In genomic region chr20:50233325-50234212, GRCh38 we compare ENCODE assay signal across 16 cellular contexts.
"Had no signal": no experiment of that assay in that cellular context is flagged by ENCODE, and none has a peak within 500 bp of the region (broad histone marks: within the 10 kb centered on the region; RNA-seq: fewer than 3 reads in every experiment).

No MANE protein-coding gene starts in this region.

- H3K9me3 ChIP-seq: adrenal gland, gastroesophageal sphincter, mucosa of descending colon had no signal

- H3K36me3 Mint-ChIP-seq: activated naive CD4-positive, alpha-beta T cell treated with anti-CD3 and anti-CD28 coated beads, Interleukin-2, amount 50 U/mL, for 24 hours; naive thymus-derived CD4-positive, alpha-beta T cell; type B pancreatic cell had no signal

- H3K27ac Mint-ChIP-seq: activated CD8-positive, alpha-beta T cell treated with anti-CD3 and anti-CD28 coated beads for 36 hours; naive thymus-derived CD4-positive, alpha-beta T cell; T-helper 17 cell had no signal

- H3K4me1 ChIP-seq: adrenal gland, gastroesophageal sphincter had no signal

- H3K4me1 Mint-ChIP-seq: activated naive CD4-positive, alpha-beta T cell treated with anti-CD3 and anti-CD28 coated beads, Interleukin-2, amount 50 U/mL, for 24 hours had no signal

- H3K4me3 ChIP-seq: adrenal gland, gastroesophageal sphincter, mucosa of descending colon had no signal

- H3K36me3 ChIP-seq: adrenal gland, gastroesophageal sphincter had no signal

- H3K4me3 Mint-ChIP-seq: activated CD8-positive, alpha-beta T cell treated with anti-CD3 and anti-CD28 coated beads for 36 hours; activated naive CD4-positive, alpha-beta T cell treated with anti-CD3 and anti-CD28 coated beads, Interleukin-2, amount 50 U/mL, for 24 hours; activated T-cell treated with anti-CD3 and anti-CD28 coated beads, Interleukin-2, amount 50 U/mL, for 4 hours; naive thymus-derived CD4-positive, alpha-beta T cell; T-helper 17 cell; type B pancreatic cell had no signal

- H3K27ac ChIP-seq: adrenal gland, gastroesophageal sphincter had no signal

- H3K27me3 Mint-ChIP-seq: activated CD8-positive, alpha-beta T cell treated with anti-CD3 and anti-CD28 coated beads for 36 hours; activated naive CD4-positive, alpha-beta T cell treated with anti-CD3 and anti-CD28 coated beads, Interleukin-2, amount 50 U/mL, for 24 hours; type B pancreatic cell had no signal

- ATAC-seq: activated CD8-positive, alpha-beta T cell treated with anti-CD3 and anti-CD28 coated beads for 36 hours; activated T-cell treated with anti-CD3 and anti-CD28 coated beads, Interleukin-2, amount 50 U/mL, for 4 hours; gastroesophageal sphincter; left lobe of liver; mucosa of descending colon; naive thymus-derived CD4-positive, alpha-beta T cell; T-helper 17 cell had no signal

- H3K27me3 ChIP-seq: adrenal gland, gastroesophageal sphincter had no signal

- DNase-seq: activated CD4-positive, alpha-beta T cell treated with anti-CD3 and anti-CD28 coated beads for 4 hours; activated CD8-positive, alpha-beta T cell treated with anti-CD3 and anti-CD28 coated beads for 36 hours; activated effector memory CD4-positive, alpha-beta T cell treated with Interleukin-2 at 50 U/mL for 16 hours; activated T-cell treated with anti-CD3 and anti-CD28 coated beads, Interleukin-2, amount 50 U/mL, for 4 hours; erythroblast; mucosa of descending colon; naive thymus-derived CD4-positive, alpha-beta T cell; stimulated activated CD4-positive, alpha-beta T cell treated with anti-CD3 and anti-CD28 coated beads, Interleukin-15, amount 100 ng/mL, for 24 hours; stimulated activated CD4-positive, alpha-beta T cell treated with anti-CD3 and anti-CD28 coated beads, Interleukin-4, amount 100 ng/mL, for 1 hour; stimulated activated naive CD4-positive, alpha-beta T cell; T-helper 17 cell had no signal

- H3K9me3 Mint-ChIP-seq: activated CD8-positive, alpha-beta T cell treated with anti-CD3 and anti-CD28 coated beads for 36 hours; activated naive CD4-positive, alpha-beta T cell treated with anti-CD3 and anti-CD28 coated beads, Interleukin-2, amount 50 U/mL, for 24 hours; activated T-cell treated with anti-CD3 and anti-CD28 coated beads, Interleukin-2, amount 50 U/mL, for 4 hours; naive thymus-derived CD4-positive, alpha-beta T cell; type B pancreatic cell had no signal
